Comparison of ENCODE assay signal across 1 cellular context in genomic region chr16:85800321-85800669, GRCh38.
A peak's percentile ranks its signal among the peaks of the same experiment; 100 is the strongest.
TF ChIP-seq lines count a peak whose summit lies in the region.

No MANE protein-coding gene starts in this region.

TF ChIP-seq in GM12878, 131 proteins besides CTCF, POLR2A, EP300 and RAD21 (continued from another document):
- peak; percentile 22; the same call in 1 of the 2 replicates for TF ChIP-seq PKNOX1 (IDR thresholded peaks at IDR 0.05)
